Comparison of ENCODE assay signal across 1 cellular context in genomic region chr18:76615065-76615733, GRCh38.
TF ChIP-seq lines count a peak whose summit lies in the region.

No MANE protein-coding gene starts in this region.

TF ChIP-seq in GM23338, 12 proteins besides CTCF, POLR2A, EP300 and RAD21 (continued from another document):
- TF ChIP-seq ZNF462 (CRISPR knock-in tag; IDR thresholded peaks at IDR 0.05) (no peak), POLR2AphosphoS5 (IDR thresholded peaks at IDR 0.05; ENCODE audit: low read depth) (no peak), ETS1 (IDR thresholded peaks at IDR 0.05) (no peak), NANOG (IDR thresholded peaks at IDR 0.05; ENCODE audit: borderline replicate concordance) (no peak), EZH2phosphoT487 (IDR thresholded peaks at IDR 0.05; ENCODE audit: unreplicated experiment) (no peak)
